In the genomic region with DNA sequence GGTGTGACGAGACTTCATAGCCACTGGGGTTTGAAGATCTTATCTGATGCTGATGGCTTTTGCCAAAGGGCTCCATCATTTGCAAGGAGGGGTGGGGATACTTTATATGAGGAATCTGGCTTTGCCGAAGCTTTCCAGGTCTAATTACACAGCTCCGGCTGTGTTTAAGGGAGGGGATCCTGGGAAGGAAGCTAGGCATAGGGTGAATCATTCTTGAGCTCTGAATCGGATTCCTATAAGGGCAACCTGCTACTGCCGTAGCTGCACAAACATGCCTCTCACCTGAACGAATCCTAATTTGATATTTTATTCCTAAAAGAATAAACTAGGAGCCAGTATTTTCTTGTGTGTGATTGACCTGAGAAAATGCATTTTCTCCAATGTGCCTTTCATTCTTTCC, we compare ENCODE assay signal across 23 cellular contexts.
"Had no signal": no experiment of that assay in that cellular context is flagged by ENCODE, and none has a peak within 500 bp of the region (broad histone marks: within the 10 kb centered on the region; RNA-seq: fewer than 3 reads in every experiment).

No MANE protein-coding gene starts in this region.

- H3K4me2 ChIP-seq: hepatocyte, smooth muscle cell had no signal

- H3K9me3 Mint-ChIP-seq: effector memory CD8-positive, alpha-beta T cell; stimulated activated naive CD8-positive, alpha-beta T cell treated with anti-CD3 and anti-CD28 coated beads, Interleukin-15, amount 100 ng/mL, for 72 hours had no signal

- H3K27ac Mint-ChIP-seq: effector memory CD8-positive, alpha-beta T cell; naive thymus-derived CD8-positive, alpha-beta T cell; stimulated activated naive CD8-positive, alpha-beta T cell treated with anti-CD3 and anti-CD28 coated beads, Interleukin-15, amount 100 ng/mL, for 72 hours had no signal

- H3K27ac ChIP-seq: gastrocnemius medialis, hepatocyte, left lung, prostate gland, right atrium auricular region, thyroid gland had no signal

- H3K4me3 ChIP-seq: gastrocnemius medialis, hepatocyte, left lung, prostate gland, right atrium auricular region, smooth muscle cell, thyroid gland had no signal

- DNase-seq: cortex of kidney; effector memory CD8-positive, alpha-beta T cell; erythroblast; gastrocnemius medialis; head of caudate nucleus; kidney; left lung; naive thymus-derived CD8-positive, alpha-beta T cell; nephron progenitor cell; nucleus accumbens; stimulated activated CD4-positive, alpha-beta T cell treated with anti-CD3 and anti-CD28 coated beads, Interleukin-12 subunit alpha, Interleukin-12 subunit beta, amount 100 ng/mL, for 4 hours; stimulated activated CD4-positive, alpha-beta T cell treated with anti-CD3 and anti-CD28 coated beads, Interleukin-1b, Interleukin-23, amount 100 ng/mL, for 48 hours; stimulated activated CD4-positive, alpha-beta T cell treated with anti-CD3 and anti-CD28 coated beads, Interleukin-4, amount 100 ng/mL, for 1 hour; stimulated activated CD8-positive, alpha-beta memory T cell treated with anti-CD3 and anti-CD28 coated beads, Interleukin-4, amount 100 ng/mL, for 48 hours; stimulated activated naive CD4-positive, alpha-beta T cell; stimulated activated naive CD8-positive, alpha-beta T cell treated with anti-CD3 and anti-CD28 coated beads, Interleukin-15, amount 100 ng/mL, for 72 hours; thyroid gland; trophoblast cell had no signal

- H3K36me3 ChIP-seq: gastrocnemius medialis, left lung, prostate gland, right atrium auricular region, thyroid gland had no signal

- ATAC-seq: effector memory CD8-positive, alpha-beta T cell; gastrocnemius medialis; left lung; naive thymus-derived CD8-positive, alpha-beta T cell; stimulated activated naive CD8-positive, alpha-beta T cell treated with anti-CD3 and anti-CD28 coated beads, Interleukin-15, amount 100 ng/mL, for 72 hours had no signal

- H3K79me2 ChIP-seq: hepatocyte had no signal

- H3K4me3 Mint-ChIP-seq: effector memory CD8-positive, alpha-beta T cell; naive thymus-derived CD8-positive, alpha-beta T cell; nephron progenitor cell; stimulated activated naive CD8-positive, alpha-beta T cell treated with anti-CD3 and anti-CD28 coated beads, Interleukin-15, amount 100 ng/mL, for 72 hours had no signal

- H3K4me1 ChIP-seq: gastrocnemius medialis, left lung, prostate gland, right atrium auricular region, thyroid gland had no signal

- H3K27me3 ChIP-seq: hepatocyte, right atrium auricular region, thyroid gland had no signal

- H2AFZ ChIP-seq: hepatocyte had no signal

- FAIRE-seq: endometrium, kidney had no signal

- H3K36me3 Mint-ChIP-seq: naive thymus-derived CD8-positive, alpha-beta T cell had no signal

- H3K4me1 Mint-ChIP-seq: naive thymus-derived CD8-positive, alpha-beta T cell; nephron progenitor cell; stimulated activated naive CD8-positive, alpha-beta T cell treated with anti-CD3 and anti-CD28 coated beads, Interleukin-15, amount 100 ng/mL, for 72 hours had no signal
